Comparison of ENCODE assay signal across 9 cellular contexts in the genomic region with DNA sequence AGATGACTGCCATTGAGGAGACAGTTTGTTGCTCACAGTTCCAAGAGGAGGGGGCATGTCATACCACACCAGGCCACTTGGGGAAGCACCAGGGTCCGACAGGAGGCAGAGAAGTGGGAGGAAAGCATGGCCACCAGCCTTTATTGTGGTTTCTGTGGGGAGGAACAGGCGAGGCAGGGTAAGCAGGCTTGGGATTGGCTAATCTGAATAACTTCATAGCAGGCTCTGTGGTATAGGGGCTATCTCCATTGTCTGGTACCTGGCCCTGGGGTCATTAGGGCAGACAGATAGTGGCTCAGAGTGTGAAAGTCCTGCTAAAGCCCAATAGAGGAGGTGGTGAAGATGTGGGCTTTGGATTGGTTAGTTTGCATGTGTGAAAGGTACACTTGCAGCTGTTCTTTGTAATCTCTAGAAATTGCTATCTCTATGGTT. TPM values are rescaled to one million over a fixed set of nuclear protein-coding genes. Genes with fewer than 3 reads are reported as not detected.
A peak's percentile ranks its signal among the peaks of the same experiment; 100 is the strongest.
DNase-seq lines count a peak whose midpoint lies in the region; ATAC-seq and TF ChIP-seq lines count a peak whose summit lies in the region.
"Had no signal": no experiment of that assay in that cellular context is flagged by ENCODE, and none has a peak within 500 bp of the region (broad histone marks: within the 10 kb centered on the region; RNA-seq: fewer than 3 reads in every experiment).

No MANE protein-coding gene starts in this region.

- H4K8ac ChIP-seq in neuronal stem cell (ENCODE audit: low read depth, low read length): no peak overlapping the region

- no peaks in the 10 kb centered on the region for H3K9me2 ChIP-seq in SK-N-SH

- H4K91ac ChIP-seq in neuronal stem cell (ENCODE audit: low read depth, low read length, poor library complexity): no peak overlapping the region

- H3K9ac ChIP-seq in SK-N-SH: no peak overlapping the region
- no peak overlapping the region for H3K9ac ChIP-seq in neuronal stem cell (ENCODE audit: low read depth, low read length, poor library complexity)

- no peak overlapping the region for H3K18ac ChIP-seq in neuronal stem cell (ENCODE audit: low read length)

- H2AFZ ChIP-seq in SK-N-SH (ENCODE audit: low read depth) (no peak overlapping the region), neuronal stem cell (ENCODE audit: low read length) (peak overlapping the region; percentile 32)

- no peak overlapping the region for H3K4ac ChIP-seq in neuronal stem cell (ENCODE audit: low read length)

- no peak overlapping the region for H3K23ac ChIP-seq in neuronal stem cell (ENCODE audit: low read depth, low read length, poor library complexity)

- whole genome bisulfite sequencing in SK-N-SH (ENCODE audit: low lambda C conversion rate): 0% methylated on average over 2 of the region's 2 CpGs
- no CpG with 5 or more reads among the region's 2 CpGs for WGBS in neuronal stem cell (ENCODE audit: extremely low coverage in 2 of 2, insufficient read length in 2 of 2, insufficient replicate concordance in 1 of 2), 2 donors

- H3K27me3 ChIP-seq in SK-N-SH (ENCODE audit: insufficient read depth) (no peaks in the 10 kb centered on the region), neuronal stem cell (ENCODE audit: control insufficient read depth in 3 of 3, insufficient read depth in 3 of 3, low read depth in 1 of 3, low read length in 3 of 3) (peaks cover 0 to 8% (median 0%) of the 10 kb centered on the region in 3 experiments)
- H3K27me3 ChIP-seq: neutrophil had no signal

- DNase-seq in SK-N-SH (no peak), neuronal stem cell (ENCODE audit: low spot score) (no peak), NCI-H2029 (lab: John Stamatoyannopoulos, UW) (no peak), NCI-H1048 (lab: John Stamatoyannopoulos, UW) (no peak)

- H3F3A ChIP-seq in SK-N-SH (replicated peaks; ENCODE audit: insufficient read depth): no peaks in the 10 kb centered on the region

- no peak for TF ChIP-seq RAD21 in SK-N-SH (IDR thresholded peaks at IDR 0.05; ENCODE audit: low read length)

- H3K4me2 ChIP-seq in SK-N-SH: no peak overlapping the region
- H3K4me2 ChIP-seq in neuronal stem cell (ENCODE audit: insufficient read depth, low read length, poor library complexity, severe bottlenecking): no peak overlapping the region

- H2BK12ac ChIP-seq in neuronal stem cell (ENCODE audit: low read length): no peak overlapping the region

- ATAC-seq in SK-N-SH treated with all-trans-retinoic acid at 6 μM for 48 hours: no peak
- ATAC-seq in HG02852 (IDR thresholded peaks at IDR 0.05; ENCODE audit: unreplicated experiment): peak; percentile 52
- ATAC-seq in GM18520 (IDR thresholded peaks at IDR 0.05; ENCODE audit: unreplicated experiment): no peak

- POLR2A ChIA-PET in SK-N-SH (lab: Yijun Ruan, JAX): no interaction called here

- H2BK5ac ChIP-seq in neuronal stem cell (ENCODE audit: low read length): no peak overlapping the region

- H4K20me1 ChIP-seq in SK-N-SH (ENCODE audit: insufficient read depth): no peaks in the 10 kb centered on the region

- TF ChIP-seq EP300 in SK-N-SH (IDR thresholded peaks at IDR 0.05; ENCODE audit: borderline replicate concordance in 1 of 2, low read depth in 1 of 2, low read length in 1 of 2): no peak

- H2BK120ac ChIP-seq in neuronal stem cell (ENCODE audit: low read depth, low read length): no peak overlapping the region

- H3K27ac ChIP-seq in SK-N-SH (ENCODE audit: low read depth in 2 of 2, low read length in 1 of 2) (no peak overlapping the region), neuronal stem cell (replicated peaks; ENCODE audit: low read length) (no peak overlapping the region)
- H3K27ac ChIP-seq: neutrophil had no signal

- CTCF ChIA-PET in SK-N-SH (lab: Yijun Ruan, JAX): interaction anchor here (1.2 kb wide), 2 partner anchors 11 to 26 kb away, joined by 3 to 4 read pairs; no protein-coding TSS in a partner anchor

- H3K4me3 ChIP-seq in SK-N-SH (ENCODE audit: low read depth in 2 of 2, low read length in 1 of 2) (no peak overlapping the region), WI38 (ENCODE audit: low read depth, low read length) (no peak overlapping the region), neuronal stem cell (ENCODE audit: low read length in 2 of 2) (no peak overlapping the region)

- H3K9me3 ChIP-seq in SK-N-SH (no peaks in the 10 kb centered on the region), neuronal stem cell (replicated peaks in 1 of 2; ENCODE audit: control insufficient read depth in 2 of 2, insufficient read depth in 1 of 2, low read depth in 1 of 2, low read length in 2 of 2) (no peaks in the 10 kb centered on the region)
- H3K9me3 ChIP-seq: neutrophil had no signal

- H2BK15ac ChIP-seq in neuronal stem cell (ENCODE audit: low read length): no peak overlapping the region

- TF ChIP-seq CTCF in SK-N-SH (IDR thresholded peaks at IDR 0.05): peak; percentile 38
- peak; percentile 28; the same call in 1 of the 2 replicates for TF ChIP-seq CTCF in WI38 (IDR thresholded peaks at IDR 0.05; ENCODE audit: low read depth, low read length)

- H3K4me1 ChIP-seq in SK-N-SH (ENCODE audit: control insufficient read depth in 1 of 2, insufficient read depth in 2 of 2, low read depth in 1 of 2, low read length in 1 of 2) (peaks cover 0 to 5% of the 10 kb centered on the region in 2 experiments; a peak in 1 of 4 replicates), neuronal stem cell (ENCODE audit: control insufficient read depth in 2 of 2, insufficient read depth in 1 of 2, low read depth in 1 of 2, low read length in 2 of 2) (peaks cover 0 to 1% of the 10 kb centered on the region in 2 donors)

- H3K14ac ChIP-seq in neuronal stem cell (ENCODE audit: low read length): no peak overlapping the region

- no peaks in the 10 kb centered on the region for H3K36me3 ChIP-seq in SK-N-SH (replicated peaks in 1 of 2; ENCODE audit: control insufficient read depth in 1 of 2, insufficient read depth in 2 of 2, low read length in 1 of 2)
- H3K36me3 ChIP-seq in neuronal stem cell (replicated peaks in 1 of 2; ENCODE audit: control insufficient read depth in 2 of 2, insufficient read depth in 2 of 2, low read length in 2 of 2): no peaks in the 10 kb centered on the region
- H3K36me3 ChIP-seq: neutrophil had no signal

- H3K79me1 ChIP-seq in neuronal stem cell (ENCODE audit: low read depth, low read length): no peaks in the 10 kb centered on the region

- H3K79me2 ChIP-seq in SK-N-SH (ENCODE audit: insufficient read depth): no peaks in the 10 kb centered on the region

- no peak overlapping the region for H2AK5ac ChIP-seq in neuronal stem cell (ENCODE audit: low read depth, low read length)

TF ChIP-seq in SK-N-SH, 30 proteins besides CTCF, POLR2A, EP300 and RAD21:
- TF ChIP-seq, protein P1, sequence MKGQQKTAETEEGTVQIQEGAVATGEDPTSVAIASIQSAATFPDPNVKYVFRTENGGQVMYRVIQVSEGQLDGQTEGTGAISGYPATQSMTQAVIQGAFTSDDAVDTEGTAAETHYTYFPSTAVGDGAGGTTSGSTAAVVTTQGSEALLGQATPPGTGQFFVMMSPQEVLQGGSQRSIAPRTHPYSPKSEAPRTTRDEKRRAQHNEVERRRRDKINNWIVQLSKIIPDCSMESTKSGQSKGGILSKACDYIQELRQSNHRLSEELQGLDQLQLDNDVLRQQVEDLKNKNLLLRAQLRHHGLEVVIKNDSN (IDR thresholded peaks at IDR 0.05; ENCODE audit: borderline replicate concordance, low read depth): no peak
- TF ChIP-seq RXRA (IDR thresholded peaks at IDR 0.05; ENCODE audit: borderline replicate concordance, low read depth) (no peak), FOXJ3 (CRISPR knock-in tag; IDR thresholded peaks at IDR 0.05) (no peak)
- TF ChIP-seq, protein P2, sequence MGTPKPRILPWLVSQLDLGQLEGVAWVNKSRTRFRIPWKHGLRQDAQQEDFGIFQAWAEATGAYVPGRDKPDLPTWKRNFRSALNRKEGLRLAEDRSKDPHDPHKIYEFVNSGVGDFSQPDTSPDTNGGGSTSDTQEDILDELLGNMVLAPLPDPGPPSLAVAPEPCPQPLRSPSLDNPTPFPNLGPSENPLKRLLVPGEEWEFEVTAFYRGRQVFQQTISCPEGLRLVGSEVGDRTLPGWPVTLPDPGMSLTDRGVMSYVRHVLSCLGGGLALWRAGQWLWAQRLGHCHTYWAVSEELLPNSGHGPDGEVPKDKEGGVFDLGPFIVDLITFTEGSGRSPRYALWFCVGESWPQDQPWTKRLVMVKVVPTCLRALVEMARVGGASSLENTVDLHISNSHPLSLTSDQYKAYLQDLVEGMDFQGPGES (IDR thresholded peaks at IDR 0.05; ENCODE audit: low read depth, low read length): no peak

TF ChIP-seq in SK-N-SH treated with all-trans-retinoic acid at 6 μM for 48 hours, 23 proteins besides CTCF, POLR2A, EP300 and RAD21 (continues in another document):
- TF ChIP-seq SNAI2 (CRISPR knock-in tag; IDR thresholded peaks at IDR 0.05): no peak
- TF ChIP-seq ISL1 (CRISPR knock-in tag; IDR thresholded peaks at IDR 0.05): no peak
- TF ChIP-seq ESRRG (CRISPR knock-in tag; IDR thresholded peaks at IDR 0.05): no peak
- TF ChIP-seq, protein P3, sequence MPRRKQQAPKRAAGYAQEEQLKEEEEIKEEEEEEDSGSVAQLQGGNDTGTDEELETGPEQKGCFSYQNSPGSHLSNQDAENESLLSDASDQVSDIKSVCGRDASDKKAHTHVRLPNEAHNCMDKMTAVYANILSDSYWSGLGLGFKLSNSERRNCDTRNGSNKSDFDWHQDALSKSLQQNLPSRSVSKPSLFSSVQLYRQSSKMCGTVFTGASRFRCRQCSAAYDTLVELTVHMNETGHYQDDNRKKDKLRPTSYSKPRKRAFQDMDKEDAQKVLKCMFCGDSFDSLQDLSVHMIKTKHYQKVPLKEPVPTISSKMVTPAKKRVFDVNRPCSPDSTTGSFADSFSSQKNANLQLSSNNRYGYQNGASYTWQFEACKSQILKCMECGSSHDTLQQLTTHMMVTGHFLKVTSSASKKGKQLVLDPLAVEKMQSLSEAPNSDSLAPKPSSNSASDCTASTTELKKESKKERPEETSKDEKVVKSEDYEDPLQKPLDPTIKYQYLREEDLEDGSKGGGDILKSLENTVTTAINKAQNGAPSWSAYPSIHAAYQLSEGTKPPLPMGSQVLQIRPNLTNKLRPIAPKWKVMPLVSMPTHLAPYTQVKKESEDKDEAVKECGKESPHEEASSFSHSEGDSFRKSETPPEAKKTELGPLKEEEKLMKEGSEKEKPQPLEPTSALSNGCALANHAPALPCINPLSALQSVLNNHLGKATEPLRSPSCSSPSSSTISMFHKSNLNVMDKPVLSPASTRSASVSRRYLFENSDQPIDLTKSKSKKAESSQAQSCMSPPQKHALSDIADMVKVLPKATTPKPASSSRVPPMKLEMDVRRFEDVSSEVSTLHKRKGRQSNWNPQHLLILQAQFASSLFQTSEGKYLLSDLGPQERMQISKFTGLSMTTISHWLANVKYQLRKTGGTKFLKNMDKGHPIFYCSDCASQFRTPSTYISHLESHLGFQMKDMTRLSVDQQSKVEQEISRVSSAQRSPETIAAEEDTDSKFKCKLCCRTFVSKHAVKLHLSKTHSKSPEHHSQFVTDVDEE (CRISPR knock-in tag; IDR thresholded peaks at IDR 0.05): no peak
- no peak for TF ChIP-seq TOX (CRISPR knock-in tag; IDR thresholded peaks at IDR 0.05; ENCODE audit: borderline replicate concordance)
- TF ChIP-seq ZFP3 (CRISPR knock-in tag; IDR thresholded peaks at IDR 0.05): no peak
- no peak for TF ChIP-seq OSR1 (CRISPR knock-in tag; IDR thresholded peaks at IDR 0.05)

RNA-seq across cellular contexts. Expression of a gene that starts 35.5 kb away (rescaled TPM):
- polyA plus RNA-seq in SK-N-SH (2012; rRNA removed): not detected in 2 replicates
- not detected in 2 replicates for polyA plus RNA-seq in SK-N-SH (2012; cell fraction: cytosol; rRNA removed)
- not detected in 2 replicates for polyA plus RNA-seq in SK-N-SH (2012; cell fraction: nucleus; rRNA removed)
- polyA plus RNA-seq in neuronal stem cell (2013, experiment 1 of 2): 0.08 TPM
- polyA plus RNA-seq in neuronal stem cell (2013, experiment 2 of 2): 0.10 TPM
